In the genomic region with DNA sequence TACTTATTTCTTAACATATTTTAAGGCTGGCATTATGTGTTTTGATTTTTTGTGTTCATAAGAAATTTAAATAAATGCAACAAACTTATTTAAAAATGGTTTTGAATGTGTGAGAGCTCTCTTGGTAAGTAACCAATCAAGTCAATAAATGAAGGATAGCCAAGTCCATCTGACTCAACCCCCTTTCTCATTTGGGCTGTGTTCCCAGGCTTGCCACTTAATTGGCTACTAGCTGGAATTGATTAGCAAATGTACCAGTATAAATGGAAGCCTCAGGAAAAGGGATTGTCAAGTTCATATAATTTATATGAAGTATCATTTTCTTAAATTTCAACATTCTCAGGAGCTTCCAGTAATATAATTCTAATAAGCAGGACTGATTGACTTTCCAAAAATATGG, we compare ENCODE assay signal across 15 cellular contexts.
"Had no signal": no experiment of that assay in that cellular context is flagged by ENCODE, and none has a peak within 500 bp of the region (broad histone marks: within the 10 kb centered on the region; RNA-seq: fewer than 3 reads in every experiment).

No MANE protein-coding gene starts in this region.

- H3K36me3 ChIP-seq: suprapubic skin, upper lobe of left lung, WERI-Rb-1 had no signal

- H3K27me3 ChIP-seq: suprapubic skin, upper lobe of left lung had no signal

- ATAC-seq: activated CD4-positive, alpha-beta T cell treated with anti-CD3 and anti-CD28 coated beads for 36 hours; activated CD8-positive, alpha-beta T cell treated with anti-CD3 and anti-CD28 coated beads, Interleukin-2, amount 10 ng/mL, durations not matched to agents 7 days and 5 days; activated T-helper 17 cell treated with anti-CD3 and anti-CD28 coated beads, Interleukin-2, amount 50 U/mL, for 72 hours; effector memory CD8-positive, alpha-beta T cell; natural killer cell; psoas muscle had no signal

- H3K4me1 ChIP-seq: psoas muscle, upper lobe of left lung had no signal

- DNase-seq: activated CD4-positive, alpha-beta T cell treated with anti-CD3 and anti-CD28 coated beads for 36 hours; activated CD8-positive, alpha-beta T cell treated with anti-CD3 and anti-CD28 coated beads, Interleukin-2, amount 10 ng/mL, durations not matched to agents 7 days and 5 days; activated naive CD4-positive, alpha-beta T cell treated with anti-CD3 and anti-CD28 coated beads, Interleukin-2, amount 10 ng/mL, durations not matched to agents 7 days and 5 days; central memory CD4-positive, alpha-beta T cell; cortex of kidney; effector memory CD8-positive, alpha-beta T cell; natural killer cell; psoas muscle; stimulated activated CD4-positive, alpha-beta T cell treated with anti-CD3 and anti-CD28 coated beads, Interleukin-12 subunit alpha, Interleukin-12 subunit beta, amount 100 ng/mL, for 4 hours; stimulated activated naive CD4-positive, alpha-beta T cell; T1000; upper lobe of left lung; WERI-Rb-1 had no signal

- H3K27ac ChIP-seq: psoas muscle, suprapubic skin, upper lobe of left lung, WERI-Rb-1 had no signal

- H3K9me3 ChIP-seq: psoas muscle, suprapubic skin, upper lobe of left lung had no signal

- H3K4me3 ChIP-seq: psoas muscle, suprapubic skin, upper lobe of left lung had no signal
